ENCODE assay signal across 1 cellular context in the genomic region with DNA sequence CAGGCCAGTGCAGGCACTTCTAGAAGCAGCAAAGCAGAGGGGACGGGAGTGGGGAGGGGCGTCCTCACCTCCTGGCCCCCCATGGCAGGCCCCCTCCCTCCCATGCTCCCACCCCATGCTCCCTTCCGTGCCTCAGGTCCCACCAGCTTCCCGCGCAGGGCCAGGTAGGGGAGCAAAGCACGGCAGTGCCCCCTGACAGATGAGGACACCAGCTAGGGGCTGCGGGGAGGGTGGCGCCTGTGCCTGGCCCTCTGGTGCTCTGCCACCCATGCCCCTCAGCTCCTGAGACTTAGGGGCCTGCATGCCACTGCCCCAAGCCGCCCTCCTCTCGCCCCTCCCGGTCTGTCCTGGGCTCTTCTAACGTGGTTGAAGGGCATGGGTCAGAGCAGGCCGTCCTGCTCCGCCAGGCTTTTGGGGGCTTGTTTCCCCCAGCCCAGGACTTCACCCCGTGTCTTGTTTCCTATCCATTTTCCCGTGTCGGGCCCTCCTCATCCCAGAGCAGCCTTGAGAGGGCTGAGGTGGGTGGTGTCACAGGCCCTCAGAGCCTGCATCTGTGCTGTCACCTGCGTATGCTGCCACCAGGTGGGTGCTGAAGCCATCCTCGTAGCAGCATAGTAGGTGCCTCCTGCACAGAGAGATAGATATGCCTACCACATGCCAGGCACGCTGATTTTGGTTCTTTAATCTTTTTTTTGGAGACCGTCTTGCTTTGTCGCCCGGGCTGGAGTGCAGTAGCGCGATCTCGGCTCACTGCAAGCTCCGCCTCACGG.
TF ChIP-seq lines count a peak whose summit lies in the region.

No MANE protein-coding gene starts in this region.

TF ChIP-seq in SK-N-SH treated with all-trans-retinoic acid at 6 μM for 48 hours, 23 proteins besides CTCF, POLR2A, EP300 and RAD21 (continued from another document):
- TF ChIP-seq, protein P1, sequence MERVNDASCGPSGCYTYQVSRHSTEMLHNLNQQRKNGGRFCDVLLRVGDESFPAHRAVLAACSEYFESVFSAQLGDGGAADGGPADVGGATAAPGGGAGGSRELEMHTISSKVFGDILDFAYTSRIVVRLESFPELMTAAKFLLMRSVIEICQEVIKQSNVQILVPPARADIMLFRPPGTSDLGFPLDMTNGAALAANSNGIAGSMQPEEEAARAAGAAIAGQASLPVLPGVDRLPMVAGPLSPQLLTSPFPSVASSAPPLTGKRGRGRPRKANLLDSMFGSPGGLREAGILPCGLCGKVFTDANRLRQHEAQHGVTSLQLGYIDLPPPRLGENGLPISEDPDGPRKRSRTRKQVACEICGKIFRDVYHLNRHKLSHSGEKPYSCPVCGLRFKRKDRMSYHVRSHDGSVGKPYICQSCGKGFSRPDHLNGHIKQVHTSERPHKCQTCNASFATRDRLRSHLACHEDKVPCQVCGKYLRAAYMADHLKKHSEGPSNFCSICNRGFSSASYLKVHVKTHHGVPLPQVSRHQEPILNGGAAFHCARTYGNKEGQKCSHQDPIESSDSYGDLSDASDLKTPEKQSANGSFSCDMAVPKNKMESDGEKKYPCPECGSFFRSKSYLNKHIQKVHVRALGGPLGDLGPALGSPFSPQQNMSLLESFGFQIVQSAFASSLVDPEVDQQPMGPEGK (CRISPR knock-in tag; IDR thresholded peaks at IDR 0.05; ENCODE audit: borderline replicate concordance): no peak
- TF ChIP-seq ZC3H10 (CRISPR knock-in tag; IDR thresholded peaks at IDR 0.05): no peak
- TF ChIP-seq, protein P2, sequence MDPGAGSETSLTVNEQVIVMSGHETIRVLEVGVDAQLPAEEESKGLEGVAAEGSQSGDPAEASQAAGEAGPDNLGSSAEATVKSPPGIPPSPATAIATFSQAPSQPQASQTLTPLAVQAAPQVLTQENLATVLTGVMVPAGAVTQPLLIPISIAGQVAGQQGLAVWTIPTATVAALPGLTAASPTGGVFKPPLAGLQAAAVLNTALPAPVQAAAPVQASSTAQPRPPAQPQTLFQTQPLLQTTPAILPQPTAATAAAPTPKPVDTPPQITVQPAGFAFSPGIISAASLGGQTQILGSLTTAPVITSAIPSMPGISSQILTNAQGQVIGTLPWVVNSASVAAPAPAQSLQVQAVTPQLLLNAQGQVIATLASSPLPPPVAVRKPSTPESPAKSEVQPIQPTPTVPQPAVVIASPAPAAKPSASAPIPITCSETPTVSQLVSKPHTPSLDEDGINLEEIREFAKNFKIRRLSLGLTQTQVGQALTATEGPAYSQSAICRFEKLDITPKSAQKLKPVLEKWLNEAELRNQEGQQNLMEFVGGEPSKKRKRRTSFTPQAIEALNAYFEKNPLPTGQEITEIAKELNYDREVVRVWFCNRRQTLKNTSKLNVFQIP (CRISPR knock-in tag; IDR thresholded peaks at IDR 0.05; ENCODE audit: borderline replicate concordance, low read depth): no peak
- no peak for TF ChIP-seq ISL1 (CRISPR knock-in tag; IDR thresholded peaks at IDR 0.05)
